In the genomic region with DNA sequence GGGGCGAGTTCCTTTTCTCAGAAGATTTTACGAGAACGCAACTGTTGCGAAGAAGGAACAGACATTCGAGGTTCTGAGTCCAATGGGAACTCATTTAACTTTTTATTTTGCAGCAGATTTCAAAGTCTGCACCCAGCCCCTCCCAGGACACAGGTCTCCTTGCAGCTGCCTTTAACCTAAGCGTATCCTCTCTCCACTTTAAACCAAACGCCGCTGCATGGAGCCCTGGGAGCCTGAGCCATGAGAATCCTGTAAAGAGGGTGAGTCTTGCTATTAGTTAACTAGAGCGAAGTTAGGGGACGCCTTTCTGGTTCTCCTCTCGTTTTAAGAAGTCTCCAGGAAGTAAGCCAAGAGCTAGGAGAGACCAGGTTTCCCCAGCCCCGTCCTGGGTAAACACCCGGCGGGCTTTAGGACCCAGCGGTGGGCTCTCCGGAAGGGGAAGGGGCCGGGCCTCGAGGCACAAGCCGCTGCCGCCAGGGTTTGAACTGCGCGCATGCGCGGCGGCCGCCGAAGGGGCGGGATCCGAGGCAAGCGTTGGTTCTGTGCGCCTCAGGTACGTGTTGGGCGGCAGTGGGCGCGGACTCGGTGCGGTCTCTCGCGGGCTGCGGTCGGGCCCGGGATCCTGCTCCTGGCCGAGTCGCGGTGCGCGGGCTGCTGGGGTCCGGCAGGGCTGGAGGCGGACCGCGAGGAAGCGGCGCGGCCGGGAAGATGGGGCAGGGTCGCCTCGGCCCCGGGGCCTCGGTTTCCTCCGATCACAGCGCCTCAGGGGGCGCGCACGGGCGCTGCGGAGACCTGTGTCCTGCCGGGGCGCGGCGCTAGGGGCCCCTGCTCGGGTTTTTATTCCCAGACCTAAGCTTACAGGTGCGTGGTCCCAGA, we compare ENCODE assay signal across 1 cellular context.
TF ChIP-seq lines count a peak whose summit lies in the region.

A gene (plus strand): TSS at position 510 of the 876 bp plus-strand sequence. CDS start 7,188 bp downstream, outside the sequence.

TF ChIP-seq in HepG2, 621 proteins besides CTCF, POLR2A, EP300 and RAD21 (continued from another document and continues in another):
- TF ChIP-seq, protein P1, sequence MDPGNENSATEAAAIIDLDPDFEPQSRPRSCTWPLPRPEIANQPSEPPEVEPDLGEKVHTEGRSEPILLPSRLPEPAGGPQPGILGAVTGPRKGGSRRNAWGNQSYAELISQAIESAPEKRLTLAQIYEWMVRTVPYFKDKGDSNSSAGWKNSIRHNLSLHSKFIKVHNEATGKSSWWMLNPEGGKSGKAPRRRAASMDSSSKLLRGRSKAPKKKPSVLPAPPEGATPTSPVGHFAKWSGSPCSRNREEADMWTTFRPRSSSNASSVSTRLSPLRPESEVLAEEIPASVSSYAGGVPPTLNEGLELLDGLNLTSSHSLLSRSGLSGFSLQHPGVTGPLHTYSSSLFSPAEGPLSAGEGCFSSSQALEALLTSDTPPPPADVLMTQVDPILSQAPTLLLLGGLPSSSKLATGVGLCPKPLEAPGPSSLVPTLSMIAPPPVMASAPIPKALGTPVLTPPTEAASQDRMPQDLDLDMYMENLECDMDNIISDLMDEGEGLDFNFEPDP (CRISPR knock-in tag; conservative IDR thresholded peaks at IDR 0.05), result no peak
- TF ChIP-seq, protein P2, sequence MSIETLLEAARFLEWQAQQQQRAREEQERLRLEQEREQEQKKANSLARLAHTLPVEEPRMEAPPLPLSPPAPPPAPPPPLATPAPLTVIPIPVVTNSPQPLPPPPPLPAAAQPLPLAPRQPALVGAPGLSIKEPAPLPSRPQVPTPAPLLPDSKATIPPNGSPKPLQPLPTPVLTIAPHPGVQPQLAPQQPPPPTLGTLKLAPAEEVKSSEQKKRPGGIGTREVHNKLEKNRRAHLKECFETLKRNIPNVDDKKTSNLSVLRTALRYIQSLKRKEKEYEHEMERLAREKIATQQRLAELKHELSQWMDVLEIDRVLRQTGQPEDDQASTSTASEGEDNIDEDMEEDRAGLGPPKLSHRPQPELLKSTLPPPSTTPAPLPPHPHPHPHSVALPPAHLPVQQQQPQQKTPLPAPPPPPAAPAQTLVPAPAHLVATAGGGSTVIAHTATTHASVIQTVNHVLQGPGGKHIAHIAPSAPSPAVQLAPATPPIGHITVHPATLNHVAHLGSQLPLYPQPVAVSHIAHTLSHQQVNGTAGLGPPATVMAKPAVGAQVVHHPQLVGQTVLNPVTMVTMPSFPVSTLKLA (IDR thresholded peaks at IDR 0.05), result no peak
- no peak for TF ChIP-seq PRPF4 (IDR thresholded peaks at IDR 0.05; ENCODE audit: low read depth, low read length, poor library complexity, severe bottlenecking)
- peak; percentile 46 for TF ChIP-seq CCAR2 (optimal IDR thresholded peaks at IDR 0.05; ENCODE audit: low read depth, low read length)
- peak; percentile 63 for TF ChIP-seq NFYB (CRISPR knock-in tag; IDR thresholded peaks at IDR 0.05)
- TF ChIP-seq, protein P3, sequence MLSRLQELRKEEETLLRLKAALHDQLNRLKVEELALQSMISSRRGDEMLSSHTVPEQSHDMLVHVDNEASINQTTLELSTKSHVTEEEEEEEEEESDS (CRISPR knock-in tag; IDR thresholded peaks at IDR 0.05; ENCODE audit: borderline replicate concordance), result no peak; the same call in 1 of the 2 replicates
- TF ChIP-seq HHEX (CRISPR knock-in tag; IDR thresholded peaks at IDR 0.05), result no peak
- no peak for TF ChIP-seq ZFP36 (IDR thresholded peaks at IDR 0.05; ENCODE audit: borderline replicate concordance, low read depth, low read length, partially characterized antibody)
- no peak for TF ChIP-seq GTF2F1 (IDR thresholded peaks at IDR 0.05; ENCODE audit: low read length)
- TF ChIP-seq ZNF367 (CRISPR knock-in tag; IDR thresholded peaks at IDR 0.05; ENCODE audit: borderline replicate concordance), result no peak
- TF ChIP-seq, protein P4, sequence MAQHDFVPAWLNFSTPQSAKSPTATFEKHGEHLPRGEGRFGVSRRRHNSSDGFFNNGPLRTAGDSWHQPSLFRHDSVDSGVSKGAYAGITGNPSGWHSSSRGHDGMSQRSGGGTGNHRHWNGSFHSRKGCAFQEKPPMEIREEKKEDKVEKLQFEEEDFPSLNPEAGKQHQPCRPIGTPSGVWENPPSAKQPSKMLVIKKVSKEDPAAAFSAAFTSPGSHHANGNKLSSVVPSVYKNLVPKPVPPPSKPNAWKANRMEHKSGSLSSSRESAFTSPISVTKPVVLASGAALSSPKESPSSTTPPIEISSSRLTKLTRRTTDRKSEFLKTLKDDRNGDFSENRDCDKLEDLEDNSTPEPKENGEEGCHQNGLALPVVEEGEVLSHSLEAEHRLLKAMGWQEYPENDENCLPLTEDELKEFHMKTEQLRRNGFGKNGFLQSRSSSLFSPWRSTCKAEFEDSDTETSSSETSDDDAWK (CRISPR knock-in tag; IDR thresholded peaks at IDR 0.05), result no peak
- no peak for TF ChIP-seq ZNF292 (CRISPR knock-in tag; IDR thresholded peaks at IDR 0.05; ENCODE audit: borderline replicate concordance, low read depth)
- TF ChIP-seq, protein P5, sequence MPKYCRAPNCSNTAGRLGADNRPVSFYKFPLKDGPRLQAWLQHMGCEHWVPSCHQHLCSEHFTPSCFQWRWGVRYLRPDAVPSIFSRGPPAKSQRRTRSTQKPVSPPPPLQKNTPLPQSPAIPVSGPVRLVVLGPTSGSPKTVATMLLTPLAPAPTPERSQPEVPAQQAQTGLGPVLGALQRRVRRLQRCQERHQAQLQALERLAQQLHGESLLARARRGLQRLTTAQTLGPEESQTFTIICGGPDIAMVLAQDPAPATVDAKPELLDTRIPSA (CRISPR knock-in tag; IDR thresholded peaks at IDR 0.05; ENCODE audit: borderline replicate concordance), result no peak
- no peak for TF ChIP-seq TCF12 (IDR thresholded peaks at IDR 0.05)
- no peak for TF ChIP-seq TCF12 (CRISPR knock-in tag; IDR thresholded peaks at IDR 0.05)
- TF ChIP-seq, protein P6, sequence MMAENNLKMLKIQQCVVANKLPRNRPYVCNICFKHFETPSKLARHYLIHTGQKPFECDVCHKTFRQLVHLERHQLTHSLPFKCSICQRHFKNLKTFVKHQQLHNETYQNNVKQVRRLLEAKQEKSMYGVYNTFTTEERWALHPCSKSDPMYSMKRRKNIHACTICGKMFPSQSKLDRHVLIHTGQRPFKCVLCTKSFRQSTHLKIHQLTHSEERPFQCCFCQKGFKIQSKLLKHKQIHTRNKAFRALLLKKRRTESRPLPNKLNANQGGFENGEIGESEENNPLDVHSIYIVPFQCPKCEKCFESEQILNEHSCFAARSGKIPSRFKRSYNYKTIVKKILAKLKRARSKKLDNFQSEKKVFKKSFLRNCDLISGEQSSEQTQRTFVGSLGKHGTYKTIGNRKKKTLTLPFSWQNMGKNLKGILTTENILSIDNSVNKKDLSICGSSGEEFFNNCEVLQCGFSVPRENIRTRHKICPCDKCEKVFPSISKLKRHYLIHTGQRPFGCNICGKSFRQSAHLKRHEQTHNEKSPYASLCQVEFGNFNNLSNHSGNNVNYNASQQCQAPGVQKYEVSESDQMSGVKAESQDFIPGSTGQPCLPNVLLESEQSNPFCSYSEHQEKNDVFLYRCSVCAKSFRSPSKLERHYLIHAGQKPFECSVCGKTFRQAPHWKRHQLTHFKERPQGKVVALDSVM (CRISPR knock-in tag; IDR thresholded peaks at IDR 0.05), result 0 out of 2 replicates have a peak, but pooled peaks have one; percentile 53
- no peak for TF ChIP-seq NFKBIZ (CRISPR knock-in tag; IDR thresholded peaks at IDR 0.05)
- peak; percentile 86 for TF ChIP-seq FOXO1 (CRISPR knock-in tag; IDR thresholded peaks at IDR 0.05)
- TF ChIP-seq NRL (CRISPR knock-in tag; IDR thresholded peaks at IDR 0.05; ENCODE audit: borderline replicate concordance), result no peak; the same call in 1 of the 2 replicates
- TF ChIP-seq NR2F1 (CRISPR knock-in tag; IDR thresholded peaks at IDR 0.05), result no peak
- TF ChIP-seq NCOR1 (IDR thresholded peaks at IDR 0.05; ENCODE audit: borderline replicate concordance, low read length), result no peak
- TF ChIP-seq ZNF772 (CRISPR knock-in tag; IDR thresholded peaks at IDR 0.05), result no peak; the same call in 1 of the 2 replicates
- no peak; the same call in 1 of the 2 replicates for TF ChIP-seq FOXK2 (IDR thresholded peaks at IDR 0.05)
- no peak for TF ChIP-seq ATF7 (IDR thresholded peaks at IDR 0.05)
- TF ChIP-seq ATF7 (CRISPR knock-in tag; IDR thresholded peaks at IDR 0.05), result no peak
- TF ChIP-seq, protein P7, sequence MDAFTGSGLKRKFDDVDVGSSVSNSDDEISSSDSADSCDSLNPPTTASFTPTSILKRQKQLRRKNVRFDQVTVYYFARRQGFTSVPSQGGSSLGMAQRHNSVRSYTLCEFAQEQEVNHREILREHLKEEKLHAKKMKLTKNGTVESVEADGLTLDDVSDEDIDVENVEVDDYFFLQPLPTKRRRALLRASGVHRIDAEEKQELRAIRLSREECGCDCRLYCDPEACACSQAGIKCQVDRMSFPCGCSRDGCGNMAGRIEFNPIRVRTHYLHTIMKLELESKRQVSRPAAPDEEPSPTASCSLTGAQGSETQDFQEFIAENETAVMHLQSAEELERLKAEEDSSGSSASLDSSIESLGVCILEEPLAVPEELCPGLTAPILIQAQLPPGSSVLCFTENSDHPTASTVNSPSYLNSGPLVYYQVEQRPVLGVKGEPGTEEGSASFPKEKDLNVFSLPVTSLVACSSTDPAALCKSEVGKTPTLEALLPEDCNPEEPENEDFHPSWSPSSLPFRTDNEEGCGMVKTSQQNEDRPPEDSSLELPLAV (CRISPR knock-in tag; conservative IDR thresholded peaks at IDR 0.05; ENCODE audit: low read depth), result no peak
- no peak for TF ChIP-seq HNRNPH1 (optimal IDR thresholded peaks at IDR 0.05; ENCODE audit: low read depth, low read length)
- TF ChIP-seq, protein P8, sequence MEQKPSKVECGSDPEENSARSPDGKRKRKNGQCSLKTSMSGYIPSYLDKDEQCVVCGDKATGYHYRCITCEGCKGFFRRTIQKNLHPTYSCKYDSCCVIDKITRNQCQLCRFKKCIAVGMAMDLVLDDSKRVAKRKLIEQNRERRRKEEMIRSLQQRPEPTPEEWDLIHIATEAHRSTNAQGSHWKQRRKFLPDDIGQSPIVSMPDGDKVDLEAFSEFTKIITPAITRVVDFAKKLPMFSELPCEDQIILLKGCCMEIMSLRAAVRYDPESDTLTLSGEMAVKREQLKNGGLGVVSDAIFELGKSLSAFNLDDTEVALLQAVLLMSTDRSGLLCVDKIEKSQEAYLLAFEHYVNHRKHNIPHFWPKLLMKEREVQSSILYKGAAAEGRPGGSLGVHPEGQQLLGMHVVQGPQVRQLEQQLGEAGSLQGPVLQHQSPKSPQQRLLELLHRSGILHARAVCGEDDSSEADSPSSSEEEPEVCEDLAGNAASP (CRISPR knock-in tag; IDR thresholded peaks at IDR 0.05; ENCODE audit: borderline replicate concordance), result peak; percentile 65; the same call in 1 of the 2 replicates
- TF ChIP-seq ZNF564 (CRISPR knock-in tag; IDR thresholded peaks at IDR 0.05), result peak; percentile 48; the same call in 1 of the 2 replicates
- 0 out of 2 replicates have a peak, but pooled peaks have one; percentile 23 for TF ChIP-seq ZNF747 (CRISPR knock-in tag; IDR thresholded peaks at IDR 0.05; ENCODE audit: borderline replicate concordance)
- 0 out of 2 replicates have a peak, but pooled peaks have one; percentile 24 for TF ChIP-seq KDM4B (CRISPR knock-in tag; IDR thresholded peaks at IDR 0.05)
- TF ChIP-seq U2AF2 (IDR thresholded peaks at IDR 0.05; ENCODE audit: low read depth, low read length), result no peak
- TF ChIP-seq, protein P9, sequence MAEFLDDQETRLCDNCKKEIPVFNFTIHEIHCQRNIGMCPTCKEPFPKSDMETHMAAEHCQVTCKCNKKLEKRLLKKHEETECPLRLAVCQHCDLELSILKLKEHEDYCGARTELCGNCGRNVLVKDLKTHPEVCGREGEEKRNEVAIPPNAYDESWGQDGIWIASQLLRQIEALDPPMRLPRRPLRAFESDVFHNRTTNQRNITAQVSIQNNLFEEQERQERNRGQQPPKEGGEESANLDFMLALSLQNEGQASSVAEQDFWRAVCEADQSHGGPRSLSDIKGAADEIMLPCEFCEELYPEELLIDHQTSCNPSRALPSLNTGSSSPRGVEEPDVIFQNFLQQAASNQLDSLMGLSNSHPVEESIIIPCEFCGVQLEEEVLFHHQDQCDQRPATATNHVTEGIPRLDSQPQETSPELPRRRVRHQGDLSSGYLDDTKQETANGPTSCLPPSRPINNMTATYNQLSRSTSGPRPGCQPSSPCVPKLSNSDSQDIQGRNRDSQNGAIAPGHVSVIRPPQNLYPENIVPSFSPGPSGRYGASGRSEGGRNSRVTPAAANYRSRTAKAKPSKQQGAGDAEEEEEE (CRISPR knock-in tag; IDR thresholded peaks at IDR 0.05; ENCODE audit: borderline replicate concordance), result no peak
- peak; percentile 67; the same call in 1 of the 2 replicates for TF ChIP-seq KDM5A (IDR thresholded peaks at IDR 0.05; ENCODE audit: borderline replicate concordance, low read length)
- TF ChIP-seq, protein P10, sequence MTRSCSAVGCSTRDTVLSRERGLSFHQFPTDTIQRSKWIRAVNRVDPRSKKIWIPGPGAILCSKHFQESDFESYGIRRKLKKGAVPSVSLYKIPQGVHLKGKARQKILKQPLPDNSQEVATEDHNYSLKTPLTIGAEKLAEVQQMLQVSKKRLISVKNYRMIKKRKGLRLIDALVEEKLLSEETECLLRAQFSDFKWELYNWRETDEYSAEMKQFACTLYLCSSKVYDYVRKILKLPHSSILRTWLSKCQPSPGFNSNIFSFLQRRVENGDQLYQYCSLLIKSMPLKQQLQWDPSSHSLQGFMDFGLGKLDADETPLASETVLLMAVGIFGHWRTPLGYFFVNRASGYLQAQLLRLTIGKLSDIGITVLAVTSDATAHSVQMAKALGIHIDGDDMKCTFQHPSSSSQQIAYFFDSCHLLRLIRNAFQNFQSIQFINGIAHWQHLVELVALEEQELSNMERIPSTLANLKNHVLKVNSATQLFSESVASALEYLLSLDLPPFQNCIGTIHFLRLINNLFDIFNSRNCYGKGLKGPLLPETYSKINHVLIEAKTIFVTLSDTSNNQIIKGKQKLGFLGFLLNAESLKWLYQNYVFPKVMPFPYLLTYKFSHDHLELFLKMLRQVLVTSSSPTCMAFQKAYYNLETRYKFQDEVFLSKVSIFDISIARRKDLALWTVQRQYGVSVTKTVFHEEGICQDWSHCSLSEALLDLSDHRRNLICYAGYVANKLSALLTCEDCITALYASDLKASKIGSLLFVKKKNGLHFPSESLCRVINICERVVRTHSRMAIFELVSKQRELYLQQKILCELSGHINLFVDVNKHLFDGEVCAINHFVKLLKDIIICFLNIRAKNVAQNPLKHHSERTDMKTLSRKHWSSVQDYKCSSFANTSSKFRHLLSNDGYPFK (CRISPR knock-in tag; IDR thresholded peaks at IDR 0.05; ENCODE audit: borderline replicate concordance), result peak; percentile 68; the same call in 1 of the 2 replicates
- no peak for TF ChIP-seq BRCA1 (CRISPR knock-in tag; IDR thresholded peaks at IDR 0.05)
- peak; percentile 4 for TF ChIP-seq SKI (IDR thresholded peaks at IDR 0.05; ENCODE audit: partially characterized antibody)
- peak; percentile 89; the same call in 1 of the 2 replicates for TF ChIP-seq ZNF232 (CRISPR knock-in tag; IDR thresholded peaks at IDR 0.05; ENCODE audit: borderline replicate concordance)
- no peak for TF ChIP-seq TCF7L2 (IDR thresholded peaks at IDR 0.05; ENCODE audit: low read depth, low read length)
- no peak; the same call in 1 of the 2 replicates for TF ChIP-seq ZNF543 (CRISPR knock-in tag; IDR thresholded peaks at IDR 0.05)
